ENCODE assay signal across 18 cellular contexts in the genomic region with DNA sequence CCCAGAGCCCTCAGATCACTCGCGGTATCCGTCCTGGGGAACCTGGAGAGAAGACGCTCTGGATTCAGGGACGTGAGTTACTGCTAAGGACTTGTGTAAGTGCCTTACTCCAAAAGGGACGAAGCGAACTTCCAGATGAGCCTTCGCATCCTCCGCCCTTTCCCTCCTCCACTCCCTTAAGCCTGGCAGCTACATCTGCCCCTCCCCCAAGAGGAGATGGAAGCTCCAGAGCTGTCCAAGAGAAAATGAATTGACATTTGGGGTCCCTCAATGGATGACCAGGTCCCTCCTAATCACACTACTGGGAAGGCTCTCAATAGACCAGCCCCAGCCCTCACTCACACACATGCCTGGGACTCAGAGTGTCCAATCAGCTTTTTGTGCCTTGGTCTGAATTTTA. TPM values are rescaled to one million over a fixed set of nuclear protein-coding genes. Genes with fewer than 3 reads are reported as not detected.
A peak's percentile ranks its signal among the peaks of the same experiment; 100 is the strongest.
DNase-seq lines count a peak whose midpoint lies in the region; ATAC-seq lines count a peak whose summit lies in the region.
"Had no signal": no experiment of that assay in that cellular context is flagged by ENCODE, and none has a peak within 500 bp of the region (broad histone marks: within the 10 kb centered on the region; RNA-seq: fewer than 3 reads in every experiment).

No MANE protein-coding gene starts in this region.

- CTCF ChIA-PET in activated CD4-positive, alpha-beta memory T cell treated with anti-CD3 and anti-CD28 coated beads, Interleukin-2, amount 10 ng/mL, durations not matched to agents 7 days and 5 days (lab: Charles Lee), result no interaction called here
- CTCF ChIA-PET in activated CD4-positive, alpha-beta memory T cell treated with anti-CD3 and anti-CD28 coated beads for 36 hours (lab: Charles Lee), result interaction anchor here (0.9 to 1.0 kb wide), 2 partner anchors 61 to 192 kb away, joined by 3 read pairs; no protein-coding TSS in a partner anchor

- H2AK5ac ChIP-seq in trophoblast cell (ENCODE audit: low read length), result no peak overlapping the region

- H3K27me3 Mint-ChIP-seq in activated CD4-positive, alpha-beta memory T cell treated with anti-CD3 and anti-CD28 coated beads, Interleukin-2, amount 10 ng/mL, durations not matched to agents 7 days and 5 days, result peaks cover 2% of the 10 kb centered on the region
- peaks cover 1% of the 10 kb centered on the region for H3K27me3 Mint-ChIP-seq in activated CD4-positive, alpha-beta memory T cell treated with anti-CD3 and anti-CD28 coated beads for 36 hours
- no peaks in the 10 kb centered on the region for H3K27me3 Mint-ChIP-seq in activated naive CD8-positive, alpha-beta T cell
- H3K27me3 Mint-ChIP-seq in activated naive CD8-positive, alpha-beta T cell treated with anti-CD3 and anti-CD28 coated beads for 36 hours, result no peaks in the 10 kb centered on the region
- H3K27me3 Mint-ChIP-seq: CD4-positive, alpha-beta T cell had no signal

- no peak overlapping the region for H3K18ac ChIP-seq in trophoblast cell (ENCODE audit: low read length)

- no peak overlapping the region for H3K4me2 ChIP-seq in trophoblast cell (ENCODE audit: low read length)
- H3K4me2 ChIP-seq: A549 had no signal

- no peak overlapping the region for H4K91ac ChIP-seq in trophoblast cell (ENCODE audit: low read depth, low read length)

- WGBS in trophoblast cell (ENCODE audit: extremely low coverage, insufficient coverage, insufficient read length), result no CpG with 5 or more reads among the region's 9 CpGs

- H3K36me3 Mint-ChIP-seq in activated CD4-positive, alpha-beta memory T cell treated with anti-CD3 and anti-CD28 coated beads, Interleukin-2, amount 10 ng/mL, durations not matched to agents 7 days and 5 days (ENCODE audit: low read depth), result peaks cover 9% of the 10 kb centered on the region
- H3K36me3 Mint-ChIP-seq in activated CD4-positive, alpha-beta memory T cell treated with anti-CD3 and anti-CD28 coated beads for 36 hours, result peaks cover 11% of the 10 kb centered on the region
- peaks cover 19% of the 10 kb centered on the region for H3K36me3 Mint-ChIP-seq in activated naive CD8-positive, alpha-beta T cell
- H3K36me3 Mint-ChIP-seq in activated naive CD8-positive, alpha-beta T cell treated with anti-CD3 and anti-CD28 coated beads for 36 hours, result peaks cover 27% of the 10 kb centered on the region

- H3K14ac ChIP-seq in trophoblast cell (ENCODE audit: low read length), result no peak overlapping the region

- H3K36me3 ChIP-seq in trophoblast cell (ENCODE audit: control insufficient read depth in 1 of 2, insufficient read depth in 2 of 2, low read length in 2 of 2), result no peaks in the 10 kb centered on the region
- H3K36me3 ChIP-seq: HAP-1 had no signal

- H4K8ac ChIP-seq in trophoblast cell (ENCODE audit: low read depth, low read length), result no peak overlapping the region

- no peaks in the 10 kb centered on the region for H3K79me2 ChIP-seq in trophoblast cell (ENCODE audit: control insufficient read depth, insufficient read depth, low read length, poor library complexity)

- no peak overlapping the region for H3K4me3 Mint-ChIP-seq in activated CD4-positive, alpha-beta memory T cell treated with anti-CD3 and anti-CD28 coated beads, Interleukin-2, amount 10 ng/mL, durations not matched to agents 7 days and 5 days
- H3K4me3 Mint-ChIP-seq in activated CD4-positive, alpha-beta memory T cell treated with anti-CD3 and anti-CD28 coated beads for 36 hours, result no peak overlapping the region
- H3K4me3 Mint-ChIP-seq in activated naive CD8-positive, alpha-beta T cell, result no peak overlapping the region
- no peak overlapping the region for H3K4me3 Mint-ChIP-seq in activated naive CD8-positive, alpha-beta T cell treated with anti-CD3 and anti-CD28 coated beads for 36 hours
- H3K4me3 Mint-ChIP-seq: CD4-positive, alpha-beta T cell had no signal

- H3K9me3 Mint-ChIP-seq in activated CD4-positive, alpha-beta memory T cell treated with anti-CD3 and anti-CD28 coated beads, Interleukin-2, amount 10 ng/mL, durations not matched to agents 7 days and 5 days, result peaks cover 16% of the 10 kb centered on the region
- peaks cover 22% of the 10 kb centered on the region for H3K9me3 Mint-ChIP-seq in activated CD4-positive, alpha-beta memory T cell treated with anti-CD3 and anti-CD28 coated beads for 36 hours
- H3K9me3 Mint-ChIP-seq in activated naive CD8-positive, alpha-beta T cell (ENCODE audit: low read depth), result no peaks in the 10 kb centered on the region
- H3K9me3 Mint-ChIP-seq in activated naive CD8-positive, alpha-beta T cell treated with anti-CD3 and anti-CD28 coated beads for 36 hours, result peaks cover 20% of the 10 kb centered on the region
- H3K9me3 Mint-ChIP-seq: CD4-positive, alpha-beta T cell had no signal

- H2BK12ac ChIP-seq in trophoblast cell (ENCODE audit: low read length), result no peak overlapping the region

- H3K23ac ChIP-seq in trophoblast cell (ENCODE audit: low read length), result no peak overlapping the region

- ATAC-seq in HG03442 (IDR thresholded peaks at IDR 0.05; ENCODE audit: unreplicated experiment), result no peak
- no peak for ATAC-seq in stimulated activated naive CD8-positive, alpha-beta T cell treated with anti-CD3 and anti-CD28 coated beads, Interleukin-15, Interleukin-2, amounts not matched to agents 100 U/mL and 50 U/mL, for 24 hours
- ATAC-seq: A549 had no signal

- H3K4me1 ChIP-seq in trophoblast cell (ENCODE audit: control insufficient read depth in 1 of 2, insufficient read depth in 2 of 2, low read length in 2 of 2), result no peaks in the 10 kb centered on the region
- H3K4me1 ChIP-seq: A549, Caco-2, HAP-1 had no signal

- no peak overlapping the region for H2AFZ ChIP-seq in trophoblast cell (ENCODE audit: insufficient read depth, low read length, poor library complexity)

- intact Hi-C loops in activated CD4-positive, alpha-beta memory T cell treated with anti-CD3 and anti-CD28 coated beads for 36 hours (cut with micrococcal nuclease), result no loop called here

- peak overlapping the region; percentile 40 for H3K9ac ChIP-seq in trophoblast cell (ENCODE audit: low read length)

- no peak overlapping the region for H4K12ac ChIP-seq in trophoblast cell (ENCODE audit: low read depth, low read length)

- H3K27ac Mint-ChIP-seq in activated CD4-positive, alpha-beta memory T cell treated with anti-CD3 and anti-CD28 coated beads, Interleukin-2, amount 10 ng/mL, durations not matched to agents 7 days and 5 days, result no peak overlapping the region
- H3K27ac Mint-ChIP-seq in activated CD4-positive, alpha-beta memory T cell treated with anti-CD3 and anti-CD28 coated beads for 36 hours, result no peak overlapping the region
- peak overlapping the region; percentile 31 for H3K27ac Mint-ChIP-seq in activated naive CD8-positive, alpha-beta T cell
- H3K27ac Mint-ChIP-seq in activated naive CD8-positive, alpha-beta T cell treated with anti-CD3 and anti-CD28 coated beads for 36 hours, result no peak overlapping the region
- H3K27ac Mint-ChIP-seq: CD4-positive, alpha-beta T cell had no signal

- peaks cover 13% of the 10 kb centered on the region for H3K4me1 Mint-ChIP-seq in activated CD4-positive, alpha-beta memory T cell treated with anti-CD3 and anti-CD28 coated beads, Interleukin-2, amount 10 ng/mL, durations not matched to agents 7 days and 5 days
- H3K4me1 Mint-ChIP-seq in activated CD4-positive, alpha-beta memory T cell treated with anti-CD3 and anti-CD28 coated beads for 36 hours (ENCODE audit: low read depth), result peaks cover 50% of the 10 kb centered on the region
- peaks cover 63% of the 10 kb centered on the region for H3K4me1 Mint-ChIP-seq in activated naive CD8-positive, alpha-beta T cell (ENCODE audit: low read depth)
- H3K4me1 Mint-ChIP-seq in activated naive CD8-positive, alpha-beta T cell treated with anti-CD3 and anti-CD28 coated beads for 36 hours, result peaks cover 47% of the 10 kb centered on the region

- no peaks in the 10 kb centered on the region for H3K79me1 ChIP-seq in trophoblast cell (ENCODE audit: low read length)

- no peak overlapping the region for H3K4ac ChIP-seq in trophoblast cell (ENCODE audit: low read depth, low read length)

- no peak overlapping the region for H2BK5ac ChIP-seq in trophoblast cell (ENCODE audit: low read depth, low read length, poor library complexity)

- no peak overlapping the region for H3K27ac ChIP-seq in trophoblast cell (ENCODE audit: low read depth, low read length)
- H3K27ac ChIP-seq: 22Rv1, A549, C4-2B, HL-60 had no signal

- no peak overlapping the region for H2BK120ac ChIP-seq in trophoblast cell (ENCODE audit: insufficient read depth, low read length, poor library complexity)

- POLR2A ChIA-PET in activated CD4-positive, alpha-beta memory T cell treated with anti-CD3 and anti-CD28 coated beads, Interleukin-2, amount 10 ng/mL, durations not matched to agents 7 days and 5 days (lab: Charles Lee), result interaction anchor here (1.2 kb wide), 1 partner anchor 13 kb away, joined by 3 read pairs; no protein-coding TSS in a partner anchor
- POLR2A ChIA-PET in activated CD4-positive, alpha-beta memory T cell treated with anti-CD3 and anti-CD28 coated beads for 36 hours (lab: Charles Lee), result no interaction called here

- DNase-seq in activated CD4-positive, alpha-beta memory T cell treated with anti-CD3 and anti-CD28 coated beads, Interleukin-2, amount 10 ng/mL, durations not matched to agents 7 days and 5 days, result peak; percentile 13
- DNase-seq in activated CD4-positive, alpha-beta memory T cell treated with anti-CD3 and anti-CD28 coated beads for 36 hours, result no peak
- DNase-seq in activated naive CD8-positive, alpha-beta T cell treated with anti-CD3 and anti-CD28 coated beads for 36 hours, result no peak
- no peak for DNase-seq in trophoblast cell
- no peak for DNase-seq in stimulated activated naive CD8-positive, alpha-beta T cell treated with anti-CD3 and anti-CD28 coated beads, Interleukin-15, Interleukin-2, amounts not matched to agents 100 U/mL and 50 U/mL, for 24 hours
- DNase-seq: AML-193; CD4-positive, alpha-beta T cell had no signal

- no peaks in the 10 kb centered on the region for H3K27me3 ChIP-seq in trophoblast cell (ENCODE audit: insufficient read depth, low read length)

- H3K9me3 ChIP-seq in trophoblast cell (ENCODE audit: insufficient read depth, low read depth, low read length), result peaks cover 2% of the 10 kb centered on the region
- H3K9me3 ChIP-seq: HAP-1 had no signal

- no peak overlapping the region for H3K4me3 ChIP-seq in trophoblast cell (ENCODE audit: low read depth, low read length)
- H3K4me3 ChIP-seq: A549, HAP-1 had no signal

RNA-seq across cellular contexts. Expression of a gene that starts 31.3 kb away (rescaled TPM):
- not detected for total RNA-seq in activated CD4-positive, alpha-beta memory T cell treated with anti-CD3 and anti-CD28 coated beads, Interleukin-2, amount 10 ng/mL, durations not matched to agents 7 days and 5 days
- total RNA-seq in activated CD4-positive, alpha-beta memory T cell treated with anti-CD3 and anti-CD28 coated beads for 36 hours, result under 1 TPM; 0.50 to 0.56 TPM
- total RNA-seq in activated naive CD8-positive, alpha-beta T cell treated with anti-CD3 and anti-CD28 coated beads for 36 hours, result 1 to 10 TPM; 4.1 TPM
- polyA plus RNA-seq in trophoblast cell (2013), result 0.04 TPM in 1 of 2 replicates, not detected in the other
- total RNA-seq: Caco-2, H4, HT1080 had no signal
- polyA plus RNA-seq: BJ had no signal

RNA-seq across cellular contexts. Expression of a gene that starts 53.6 kb away (rescaled TPM):
- total RNA-seq in activated CD4-positive, alpha-beta memory T cell treated with anti-CD3 and anti-CD28 coated beads, Interleukin-2, amount 10 ng/mL, durations not matched to agents 7 days and 5 days, result not detected
- total RNA-seq in activated CD4-positive, alpha-beta memory T cell treated with anti-CD3 and anti-CD28 coated beads for 36 hours, result not detected
- total RNA-seq in activated naive CD8-positive, alpha-beta T cell treated with anti-CD3 and anti-CD28 coated beads for 36 hours, result not detected
- polyA plus RNA-seq in trophoblast cell (2013), result not detected in 2 replicates
- total RNA-seq: Caco-2; CD4-positive, alpha-beta T cell; H4; HT1080 had no signal
- polyA plus RNA-seq: A549, BJ had no signal
